In the genomic region with DNA sequence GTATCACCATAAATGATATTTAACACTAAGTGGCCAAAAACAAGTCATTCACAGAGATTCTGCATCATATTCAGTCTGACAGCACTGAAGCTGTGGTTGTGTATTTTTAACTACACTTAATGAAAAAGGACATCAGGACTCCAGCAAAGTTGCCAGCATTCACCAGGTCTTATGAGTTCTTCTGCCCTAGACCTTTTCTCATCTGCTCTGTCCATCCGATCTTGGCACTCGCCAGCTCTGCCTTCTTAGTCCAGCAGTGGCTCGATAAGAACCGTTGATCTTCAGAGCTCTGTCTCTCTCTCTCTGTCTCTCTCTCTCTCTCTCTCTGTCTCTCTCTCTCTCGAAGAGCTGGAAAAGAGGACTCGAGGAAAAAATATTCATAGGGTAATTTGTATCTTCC, we compare ENCODE assay signal across 18 cellular contexts.
DNase-seq lines count a peak whose midpoint lies in the region; ATAC-seq, FAIRE-seq and TF ChIP-seq lines count a peak whose summit lies in the region.
"Had no signal": no experiment of that assay in that cellular context is flagged by ENCODE, and none has a peak within 500 bp of the region (broad histone marks: within the 10 kb centered on the region; RNA-seq: fewer than 3 reads in every experiment).

No MANE protein-coding gene starts in this region.

- H3K9me3 Mint-ChIP-seq in astrocyte (ENCODE audit: unreplicated experiment) = no peaks in the 10 kb centered on the region
- H3K9me3 Mint-ChIP-seq: CD4-positive, alpha-beta memory T cell; GM23338 had no signal

- no peak overlapping the region for H3K4me3 ChIP-seq in right atrium auricular region
- no peak overlapping the region for H3K4me3 ChIP-seq in astrocyte (ENCODE audit: insufficient read depth, low read depth, low read length)
- H3K4me3 ChIP-seq: GM23338 had no signal

- H3K27me3 Mint-ChIP-seq in astrocyte (ENCODE audit: low read depth, unreplicated experiment) = no peaks in the 10 kb centered on the region
- H3K27me3 Mint-ChIP-seq: CD4-positive, alpha-beta memory T cell had no signal

- intact Hi-C loops in Right ventricle myocardium superior (cut with DNase I) = no loop called here
- intact Hi-C loops in left ventricle myocardium superior (cut with micrococcal nuclease) = no loop called here

- H3K9me3 ChIP-seq in right atrium auricular region (peaks cover 0 to 5% of the 10 kb centered on the region in 2 donors), astrocyte (ENCODE audit: insufficient read depth, low read depth, low read length) (no peaks in the 10 kb centered on the region)
- H3K9me3 ChIP-seq: BE2C had no signal

- FAIRE-seq in astrocyte (lab: Jason Lieb, UNC) = no peak
- FAIRE-seq: A204.1, G401.6, GM12891 had no signal

- H3K36me3 ChIP-seq in right atrium auricular region (no peaks in the 10 kb centered on the region), astrocyte (ENCODE audit: insufficient read depth, low read length) (no peaks in the 10 kb centered on the region)
- H3K36me3 ChIP-seq: BE2C had no signal

- H3K4me1 Mint-ChIP-seq in astrocyte (ENCODE audit: low read depth, unreplicated experiment) = peaks cover 60% of the 10 kb centered on the region
- H3K4me1 Mint-ChIP-seq: CD4-positive, alpha-beta memory T cell had no signal

- H3K27ac Mint-ChIP-seq in astrocyte (ENCODE audit: unreplicated experiment) = peak overlapping the region; percentile 86
- H3K27ac Mint-ChIP-seq: CD4-positive, alpha-beta memory T cell; GM23338 had no signal

- no peak for TF ChIP-seq CTCF in right atrium auricular region (IDR thresholded peaks at IDR 0.05)
- no peak for TF ChIP-seq CTCF in astrocyte (IDR thresholded peaks at IDR 0.05; ENCODE audit: insufficient read depth, low read depth, low read length)

- peaks cover 2% of the 10 kb centered on the region for H3K36me3 Mint-ChIP-seq in astrocyte (ENCODE audit: low read depth, unreplicated experiment)

- ATAC-seq in Right ventricle myocardium superior (ENCODE audit: poor library complexity) (peak; percentile 57), left ventricle myocardium superior (peak; percentile 75), GM19397 (IDR thresholded peaks at IDR 0.05; ENCODE audit: unreplicated experiment) (no peak)
- ATAC-seq: GM23338 had no signal

- H2AFZ ChIP-seq in astrocyte (ENCODE audit: low read depth, low read length) = no peak overlapping the region
- H2AFZ ChIP-seq: GM23338 had no signal

- no peaks in the 10 kb centered on the region for H3K27me3 ChIP-seq in right atrium auricular region
- H3K27me3 ChIP-seq in astrocyte (ENCODE audit: insufficient read depth, low read length) = no peaks in the 10 kb centered on the region
- H3K27me3 ChIP-seq: BE2C had no signal

- peak overlapping the region in 1 of 2 donors; percentile 32 for H3K27ac ChIP-seq in right atrium auricular region
- no peak overlapping the region for H3K27ac ChIP-seq in astrocyte (ENCODE audit: low read depth, low read length)
- H3K27ac ChIP-seq: C4-2B, HL-60 had no signal

- H3K4me3 Mint-ChIP-seq in astrocyte (ENCODE audit: unreplicated experiment) = no peak overlapping the region
- H3K4me3 Mint-ChIP-seq: CD4-positive, alpha-beta memory T cell; GM23338 had no signal

- peaks cover 0 to 12% of the 10 kb centered on the region in 2 donors for H3K4me1 ChIP-seq in right atrium auricular region
- peaks cover 7% of the 10 kb centered on the region for H3K4me1 ChIP-seq in astrocyte (ENCODE audit: insufficient read depth, low read length)
- H3K4me1 ChIP-seq: BE2C had no signal

- no peaks in the 10 kb centered on the region for H4K20me1 ChIP-seq in astrocyte (ENCODE audit: insufficient read depth, low read length)

- DNase-seq in Right ventricle myocardium superior = no peak
- DNase-seq in right atrium auricular region (ENCODE audit: low spot score) = no peak
- DNase-seq in astrocyte (ENCODE audit: low read depth) = no peak
- DNase-seq in left ventricle myocardium superior = no peak
- DNase-seq in NCI-H510A (lab: John Stamatoyannopoulos, UW) = no peak
- no peak for DNase-seq in NCI-H2081 (lab: John Stamatoyannopoulos, UW)
- DNase-seq: BE2C; CD4-positive, alpha-beta memory T cell; DMS79 treated with DMSO at 0.1 percent for 48 hours; EL; H7 had no signal

- H3K79me2 ChIP-seq in astrocyte (ENCODE audit: insufficient read depth, low read length) = no peaks in the 10 kb centered on the region

- H3K9ac ChIP-seq in astrocyte (ENCODE audit: low read length) = no peak overlapping the region

- no peak overlapping the region for H3K4me2 ChIP-seq in astrocyte (ENCODE audit: low read length)
- H3K4me2 ChIP-seq: GM23338 had no signal
